8 cellular contexts compared by ENCODE assay signal in genomic region chr3:42072583-42072924, GRCh38. TPM values are rescaled to one million over a fixed set of nuclear protein-coding genes. Genes with fewer than 3 reads are reported as not detected.
DNase-seq lines count a peak whose midpoint lies in the region; ATAC-seq and TF ChIP-seq lines count a peak whose summit lies in the region.
"Had no signal": no experiment of that assay in that cellular context is flagged by ENCODE, and none has a peak within 500 bp of the region (broad histone marks: within the 10 kb centered on the region; RNA-seq: fewer than 3 reads in every experiment).

No MANE protein-coding gene starts in this region.

- peaks cover 28% of the 10 kb centered on the region for H3K4me1 ChIP-seq in HUES48 (ENCODE audit: control insufficient read depth, insufficient read depth, low read length)
- peaks cover 49% of the 10 kb centered on the region for H3K4me1 ChIP-seq in lower lobe of right lung
- peaks cover 44 to 64% of the 10 kb centered on the region in 2 donors for H3K4me1 ChIP-seq in thoracic aorta (ENCODE audit: control insufficient read depth in 1 of 2, low read depth in 2 of 2)

- 0 out of 2 replicates have a peak overlapping the region, but pooled peaks have one; percentile 34 for H3K9ac ChIP-seq in HUES48 (ENCODE audit: low read depth, low read length)

- H3K36me3 ChIP-seq in HUES48 (ENCODE audit: control insufficient read depth, insufficient read depth, low read length) = no peaks in the 10 kb centered on the region
- H3K36me3 ChIP-seq in lower lobe of right lung = no peaks in the 10 kb centered on the region
- no peaks in the 10 kb centered on the region for H3K36me3 ChIP-seq in thoracic aorta

- H3K27me3 ChIP-seq in HUES48 (ENCODE audit: control insufficient read depth, insufficient read depth, low read length) = no peaks in the 10 kb centered on the region
- no peaks in the 10 kb centered on the region for H3K27me3 ChIP-seq in lower lobe of right lung (ENCODE audit: low read depth)
- H3K27me3 ChIP-seq in thoracic aorta (replicated peaks; ENCODE audit: insufficient read depth) = no peaks in the 10 kb centered on the region

- H3K9me3 ChIP-seq in HUES48 (ENCODE audit: control insufficient read depth, insufficient read depth, low read length) = no peaks in the 10 kb centered on the region
- peaks cover 7% of the 10 kb centered on the region for H3K9me3 ChIP-seq in lower lobe of right lung
- no peaks in the 10 kb centered on the region for H3K9me3 ChIP-seq in thoracic aorta

- H3K4me3 ChIP-seq in HUES48 (ENCODE audit: low read depth, low read length) = no peak overlapping the region
- H3K4me3 ChIP-seq in astrocyte of the cerebellum (ENCODE audit: low read depth, low read length) = peak overlapping the region; percentile 9
- peak overlapping the region; percentile 38 for H3K4me3 ChIP-seq in lower lobe of right lung
- peak overlapping the region; percentile 63 for H3K4me3 ChIP-seq in thoracic aorta

- TF ChIP-seq CTCF in astrocyte of the cerebellum (IDR thresholded peaks at IDR 0.05; ENCODE audit: low read depth, low read length, missing control alignments) (no peak), lower lobe of right lung (IDR thresholded peaks at IDR 0.05) (no peak), thoracic aorta (IDR thresholded peaks at IDR 0.05) (no peak)

- DNase-seq in astrocyte of the cerebellum (ENCODE audit: low read depth) (no peak), lower lobe of right lung (no peak), thoracic aorta (ENCODE audit: low spot score) (no peak), RPMI8226 (no peak)
- DNase-seq: activated CD4-positive, alpha-beta T cell treated with anti-CD3 and anti-CD28 coated beads, Interleukin-2, amount 50 U/mL, for 1 hour had no signal

- in situ Hi-C loops in astrocyte of the cerebellum (cut with HindIII; ENCODE audit: low sequenced_read_pairs) = no loop called here

- intact Hi-C loops in lower lobe of right lung (cut with DNase I) = no loop called here

- no peak overlapping the region for H3K27ac ChIP-seq in HUES48 (ENCODE audit: low read depth, low read length)
- H3K27ac ChIP-seq in lower lobe of right lung = peak overlapping the region; percentile 79
- H3K27ac ChIP-seq in thoracic aorta = peak overlapping the region; percentile 88 to 94

- ATAC-seq in lower lobe of right lung (no peak), thoracic aorta (ENCODE audit: insufficient number of reproducible peaks, low FRiP score, low read depth) (no peak), GM21576 (IDR thresholded peaks at IDR 0.05; ENCODE audit: unreplicated experiment) (no peak), GM21360 (IDR thresholded peaks at IDR 0.05; ENCODE audit: unreplicated experiment) (no peak)

RNA-seq across cellular contexts. Expression of gene TRAK1, which starts 18.6 kb away (rescaled TPM):
- total RNA-seq in lower lobe of right lung = 50.6 TPM
- 10 to 100 TPM; 35.1 to 36.0 TPM for total RNA-seq in thoracic aorta
